Comparison of ENCODE assay signal across 30 cellular contexts in the genomic region with DNA sequence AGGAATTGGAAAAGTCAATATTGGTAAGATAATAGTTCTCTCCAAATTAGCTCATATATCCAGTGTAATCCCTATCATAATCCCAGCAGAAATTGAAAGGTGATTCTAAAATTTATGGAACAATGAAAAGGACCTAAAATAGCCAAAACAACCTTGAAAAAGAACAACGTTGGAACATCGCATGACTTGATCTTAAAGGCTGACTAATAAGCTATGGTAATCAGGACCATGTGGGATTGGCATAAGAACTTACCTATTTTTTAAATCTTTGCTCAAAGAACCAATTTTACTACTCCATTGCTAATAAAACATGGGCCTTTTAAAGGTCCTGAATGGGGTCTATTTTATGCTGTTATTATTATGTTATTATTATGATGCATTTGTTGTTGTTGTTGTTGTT.
"Had no signal": no experiment of that assay in that cellular context is flagged by ENCODE, and none has a peak within 500 bp of the region (broad histone marks: within the 10 kb centered on the region; RNA-seq: fewer than 3 reads in every experiment).

No MANE protein-coding gene starts in this region.

- DNase-seq: activated CD4-positive, alpha-beta memory T cell treated with anti-CD3 and anti-CD28 coated beads, Interleukin-2, amount 10 ng/mL, durations not matched to agents 7 days and 5 days; activated CD4-positive, alpha-beta T cell treated with anti-CD3 and anti-CD28 coated beads for 4 hours; activated CD4-positive, alpha-beta T cell treated with anti-CD3 and anti-CD28 coated beads, Interleukin-2, amount 10 ng/mL, durations not matched to agents 7 days and 5 days; activated CD4-positive, alpha-beta T cell treated with anti-CD3 and anti-CD28 coated beads, Interleukin-2, amount 50 U/mL, for 4 hours; activated CD4-positive, CD25-positive, alpha-beta regulatory T cell; activated CD4-positive, CD25-positive, alpha-beta regulatory T cell treated with anti-CD3 and anti-CD28 coated beads, Interleukin-2, amount 50 U/mL, for 72 hours; activated CD8-positive, alpha-beta memory T cell treated with anti-CD3 and anti-CD28 coated beads, Interleukin-2, amount 50 U/mL, for 48 hours; activated gamma-delta T cell; activated naive CD4-positive, alpha-beta T cell; activated naive CD4-positive, alpha-beta T cell treated with anti-CD3 and anti-CD28 coated beads, Interleukin-2, amount 10 ng/mL, durations not matched to agents 7 days and 5 days; activated naive CD8-positive, alpha-beta T cell treated with anti-CD3 and anti-CD28 coated beads, Interleukin-2, amount 10 ng/mL, durations not matched to agents 7 days and 5 days; activated T-cell treated with anti-CD3 and anti-CD28 coated beads for 4 hours; activated T-cell treated with anti-CD3 and anti-CD28 coated beads, Interleukin-2, amount 50 U/mL, for 24 hours; activated T-cell treated with anti-CD3 and anti-CD28 coated beads, Interleukin-2, amount 50 U/mL, for 72 hours; central memory CD4-positive, alpha-beta T cell; cerebellar nuclear complex; colonic mucosa; effector CD8-positive, alpha-beta T cell; glutamatergic neuron; heart left ventricle; hypothalamus; T-helper 17 cell; T1000 had no signal

- H3K4me3 ChIP-seq: ascending aorta, breast epithelium, cardiac muscle cell, colonic mucosa, heart left ventricle had no signal

- H3K27ac ChIP-seq: ascending aorta, cardiac muscle cell, colonic mucosa, heart left ventricle had no signal

- ATAC-seq: activated naive CD4-positive, alpha-beta T cell treated with anti-CD3 and anti-CD28 coated beads, Interleukin-2, amount 50 U/mL, for 72 hours; activated T-cell treated with anti-CD3 and anti-CD28 coated beads, Interleukin-2, amount 50 U/mL, for 72 hours; esophagus mucosa; heart left ventricle; T-helper 17 cell had no signal

- FAIRE-seq: endometrium, frontal cortex had no signal
